ENCODE assay signal across 20 cellular contexts in the genomic region with DNA sequence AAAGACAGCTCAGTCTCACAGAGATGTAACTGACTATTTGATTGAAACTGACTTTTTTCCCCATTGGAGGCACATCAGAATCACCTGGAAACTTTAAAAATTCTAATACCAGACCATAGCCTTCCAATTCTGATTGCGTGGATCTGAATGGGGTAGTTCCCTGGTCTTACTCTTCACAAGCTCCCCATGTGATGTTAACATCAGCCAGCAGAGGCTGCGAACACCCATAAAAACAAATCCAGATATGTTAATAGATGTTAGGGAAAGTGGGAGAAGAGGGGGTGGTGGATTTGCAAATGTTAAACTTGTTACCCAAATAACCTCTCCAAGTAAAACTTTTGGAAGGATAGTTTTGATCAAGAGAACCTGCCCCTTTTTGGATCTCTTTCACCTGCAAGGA.
DNase-seq lines count a peak whose midpoint lies in the region; ATAC-seq and TF ChIP-seq lines count a peak whose summit lies in the region.
"Had no signal": no experiment of that assay in that cellular context is flagged by ENCODE, and none has a peak within 500 bp of the region (broad histone marks: within the 10 kb centered on the region; RNA-seq: fewer than 3 reads in every experiment).

No MANE protein-coding gene starts in this region.

- no peak overlapping the region for H3K27ac ChIP-seq in H9 (ENCODE audit: insufficient read length, low read depth, low read length)
- H3K27ac ChIP-seq in PC-3 (ENCODE audit: low read length) = no peak overlapping the region
- no peak overlapping the region for H3K27ac ChIP-seq in endodermal cell (ENCODE audit: low read depth, low read length)
- H3K27ac ChIP-seq in esophagus squamous epithelium = no peak overlapping the region
- H3K27ac ChIP-seq: esophagus muscularis mucosa, gastroesophageal sphincter, left ventricle myocardium inferior, parathyroid adenoma had no signal

- H2AK5ac ChIP-seq in H9 (ENCODE audit: insufficient read length, low read length) = no peak overlapping the region

- H2BK20ac ChIP-seq in H9 (ENCODE audit: low read depth, low read length, poor library complexity, severe bottlenecking) = no peak overlapping the region

- no peak overlapping the region for H3K23ac ChIP-seq in H9 (ENCODE audit: insufficient read length, low read depth, low read length)

- no peak overlapping the region for H3K18ac ChIP-seq in H9 (ENCODE audit: insufficient read length, low read depth, low read length)

- H3K36me3 Mint-ChIP-seq in H9 (ENCODE audit: insufficient read depth in 1 of 3, low read depth in 3 of 3) (no peaks in the 10 kb centered on the region), endodermal cell (ENCODE audit: low read depth) (no peaks in the 10 kb centered on the region), T-cell (no peaks in the 10 kb centered on the region)
- H3K36me3 Mint-ChIP-seq: activated naive CD8-positive, alpha-beta T cell treated with anti-CD3 and anti-CD28 coated beads for 36 hours; natural killer cell had no signal

- no peaks in the 10 kb centered on the region; the same call in 1 of the 2 replicates for H3K79me2 ChIP-seq in H9 (ENCODE audit: insufficient read depth, low read length)
- no peaks in the 10 kb centered on the region for H3K79me2 ChIP-seq in PC-3 (ENCODE audit: low read length)
- H3K79me2 ChIP-seq: parathyroid adenoma had no signal

- H3K36me3 ChIP-seq in PC-3 (ENCODE audit: low read depth, low read length) (no peaks in the 10 kb centered on the region), endodermal cell (ENCODE audit: control insufficient read depth, insufficient read depth, low read length) (no peaks in the 10 kb centered on the region), H7 (replicated peaks; ENCODE audit: control insufficient read depth, insufficient read depth, low read length) (no peaks in the 10 kb centered on the region), esophagus squamous epithelium (no peaks in the 10 kb centered on the region)
- H3K36me3 ChIP-seq: esophagus muscularis mucosa, gastroesophageal sphincter, left ventricle myocardium inferior had no signal

- H4K5ac ChIP-seq in H9 (ENCODE audit: insufficient read length, low read depth, low read length) = no peak overlapping the region

- no peak overlapping the region for H3T11ph ChIP-seq in H9 (ENCODE audit: low read length)

- no peaks in the 10 kb centered on the region for H3K27me3 ChIP-seq in H9 (ENCODE audit: insufficient read depth, low read length)
- H3K27me3 ChIP-seq in PC-3 (ENCODE audit: low read length) = no peaks in the 10 kb centered on the region
- no peaks in the 10 kb centered on the region for H3K27me3 ChIP-seq in endodermal cell (ENCODE audit: control insufficient read depth, insufficient read depth, low read length, poor library complexity, severe bottlenecking)
- no peaks in the 10 kb centered on the region for H3K27me3 ChIP-seq in H7 (ENCODE audit: control insufficient read depth, insufficient read depth, low read length)
- H3K27me3 ChIP-seq in esophagus squamous epithelium = no peaks in the 10 kb centered on the region
- H3K27me3 ChIP-seq: esophagus muscularis mucosa, gastroesophageal sphincter had no signal

- H4K20me1 ChIP-seq in H9 (ENCODE audit: control insufficient read depth, insufficient read depth, insufficient read length) = no peaks in the 10 kb centered on the region
- no peaks in the 10 kb centered on the region for H4K20me1 ChIP-seq in PC-3 (ENCODE audit: low read length)

- no peak overlapping the region for H3K4ac ChIP-seq in H9 (ENCODE audit: low read depth, low read length)

- no peak overlapping the region for H3K4me2 ChIP-seq in H9 (ENCODE audit: insufficient read depth, insufficient read length, low read length)
- H3K4me2 ChIP-seq in PC-3 (ENCODE audit: low read length) = no peak overlapping the region

- BruUV-seq in PC-3 (replicated peaks; lab: Mats Ljungman, UMichigan) = no TSS peak

- H3K27me3 Mint-ChIP-seq in H9 (ENCODE audit: low read depth) (peaks cover 2% of the 10 kb centered on the region; the same call in 1 of the 2 replicates), endodermal cell (ENCODE audit: insufficient read depth) (no peaks in the 10 kb centered on the region), T-cell (no peaks in the 10 kb centered on the region)
- H3K27me3 Mint-ChIP-seq: activated CD4-positive, alpha-beta memory T cell treated with anti-CD3 and anti-CD28 coated beads, Interleukin-2, amount 10 ng/mL, durations not matched to agents 7 days and 5 days; activated naive CD8-positive, alpha-beta T cell treated with anti-CD3 and anti-CD28 coated beads for 36 hours had no signal

- no peaks in the 10 kb centered on the region for H3F3A ChIP-seq in PC-3 (ENCODE audit: low read length, unreplicated experiment)

- no peak overlapping the region for H3K56ac ChIP-seq in H9 (ENCODE audit: insufficient read length, low read depth, low read length)

- no peak overlapping the region for H2BK120ac ChIP-seq in H9 (ENCODE audit: low read depth, low read length, poor library complexity, severe bottlenecking)

- H2AFZ ChIP-seq in H9 (ENCODE audit: low read length) (no peak overlapping the region), PC-3 (ENCODE audit: low read length) (no peak overlapping the region)
- H2AFZ ChIP-seq: parathyroid adenoma had no signal

- H3K4me3 ChIP-seq in PC-3 (ENCODE audit: low read length) (no peak overlapping the region), endodermal cell (ENCODE audit: low read length) (no peak overlapping the region), H7 (ENCODE audit: insufficient read depth, low read depth, low read length) (no peak overlapping the region), esophagus squamous epithelium (no peak overlapping the region)
- H3K4me3 ChIP-seq: esophagus muscularis mucosa, gastroesophageal sphincter, left ventricle myocardium inferior had no signal

- no peak overlapping the region for H3K9ac ChIP-seq in H9 (ENCODE audit: extremely low read depth, insufficient read length, low read length)
- no peak overlapping the region for H3K9ac ChIP-seq in PC-3 (ENCODE audit: low read length)
- no peak overlapping the region for H3K9ac ChIP-seq in endodermal cell (ENCODE audit: extremely low read depth, low read length, poor library complexity, severe bottlenecking)
- H3K9ac ChIP-seq: parathyroid adenoma had no signal

- H3K4me1 ChIP-seq in H9 (ENCODE audit: insufficient read depth, low read length) = no peaks in the 10 kb centered on the region
- no peaks in the 10 kb centered on the region for H3K4me1 ChIP-seq in PC-3 (ENCODE audit: insufficient read depth, low read length)
- no peaks in the 10 kb centered on the region for H3K4me1 ChIP-seq in endodermal cell (ENCODE audit: control insufficient read depth, insufficient read depth, low read length)
- no peaks in the 10 kb centered on the region for H3K4me1 ChIP-seq in esophagus squamous epithelium
- H3K4me1 ChIP-seq: esophagus muscularis mucosa, gastroesophageal sphincter, left ventricle myocardium inferior, parathyroid adenoma had no signal

- 0 out of 7 replicates have a peak overlapping the region, but pooled peaks of 1 of the 3 experiments have one; percentile 21 for H3K27ac Mint-ChIP-seq in H9
- no peak overlapping the region for H3K27ac Mint-ChIP-seq in endodermal cell
- no peak overlapping the region for H3K27ac Mint-ChIP-seq in T-cell
- H3K27ac Mint-ChIP-seq: activated CD4-positive, alpha-beta memory T cell treated with anti-CD3 and anti-CD28 coated beads, Interleukin-2, amount 10 ng/mL, durations not matched to agents 7 days and 5 days; activated naive CD8-positive, alpha-beta T cell treated with anti-CD3 and anti-CD28 coated beads for 36 hours; activated T-helper 2 cell treated with anti-CD3 and anti-CD28 coated beads, Interferon-gamma antibody, Interleukin-2, Interleukin-4, amounts not matched to agents 10 μg/mL and 5 μg/mL and 100 μg/mL, durations not matched to agents 14 hours and 24 hours and 36 hours; natural killer cell had no signal

- peaks cover 5 to 10% of the 10 kb centered on the region in 2 experiments; a peak in 3 of 4 replicates for H3K4me1 Mint-ChIP-seq in H9
- H3K4me1 Mint-ChIP-seq in endodermal cell = no peaks in the 10 kb centered on the region
- no peaks in the 10 kb centered on the region for H3K4me1 Mint-ChIP-seq in T-cell
- H3K4me1 Mint-ChIP-seq: activated CD4-positive, alpha-beta memory T cell treated with anti-CD3 and anti-CD28 coated beads, Interleukin-2, amount 10 ng/mL, durations not matched to agents 7 days and 5 days; activated naive CD8-positive, alpha-beta T cell treated with anti-CD3 and anti-CD28 coated beads for 36 hours; natural killer cell had no signal

- H3K4me3 Mint-ChIP-seq in H9 (no peak overlapping the region), endodermal cell (no peak overlapping the region), T-cell (no peak overlapping the region)
- H3K4me3 Mint-ChIP-seq: activated CD4-positive, alpha-beta memory T cell treated with anti-CD3 and anti-CD28 coated beads, Interleukin-2, amount 10 ng/mL, durations not matched to agents 7 days and 5 days; activated naive CD8-positive, alpha-beta T cell treated with anti-CD3 and anti-CD28 coated beads for 36 hours; natural killer cell had no signal

- H3K9me3 Mint-ChIP-seq in H9 = no peaks in the 10 kb centered on the region; a peak in 1 of 5 replicates
- H3K9me3 Mint-ChIP-seq in endodermal cell = no peaks in the 10 kb centered on the region
- peaks cover 0 to 7% (median 0%) of the 10 kb centered on the region in 3 donors for H3K9me3 Mint-ChIP-seq in T-cell
- H3K9me3 Mint-ChIP-seq: activated CD4-positive, alpha-beta memory T cell treated with anti-CD3 and anti-CD28 coated beads, Interleukin-2, amount 10 ng/mL, durations not matched to agents 7 days and 5 days; activated naive CD8-positive, alpha-beta T cell treated with anti-CD3 and anti-CD28 coated beads for 36 hours; natural killer cell had no signal

- H4K8ac ChIP-seq in H9 (replicated peaks; ENCODE audit: insufficient read length, low read depth, low read length) = no peak overlapping the region

- DNase-seq in H9 (no peak), PC-3 (no peak), endodermal cell (no peak), putamen (ENCODE audit: low spot score) (peak; percentile 10), H7 (no peak), esophagus squamous epithelium (lab: John Stamatoyannopoulos, UW) (no peak), T-cell (no peak)
- DNase-seq: activated CD4-positive, alpha-beta memory T cell treated with anti-CD3 and anti-CD28 coated beads, Interleukin-2, amount 10 ng/mL, durations not matched to agents 7 days and 5 days; activated CD4-positive, CD25-positive, alpha-beta regulatory T cell; activated naive CD8-positive, alpha-beta T cell treated with anti-CD3 and anti-CD28 coated beads for 36 hours; left ventricle myocardium inferior; natural killer cell; NCI-H2107; NCI-H510A; stimulated activated naive CD8-positive, alpha-beta T cell treated with anti-CD3 and anti-CD28 coated beads, Interleukin-15, Interleukin-2, amounts not matched to agents 100 U/mL and 50 U/mL, for 24 hours had no signal

- CTCF ChIA-PET in PC-3 (lab: Charles Lee) = interaction anchor here (0.5 kb wide), 1 partner anchor 140 kb away, joined by 3 read pairs; no protein-coding TSS in a partner anchor
- CTCF ChIA-PET in T-cell (lab: Charles Lee) = interaction anchor here in 1 of 2 donors (0.7 kb wide), 1 partner anchor 360 kb away, joined by 4 read pairs; no protein-coding TSS in a partner anchor

- no peaks in the 10 kb centered on the region for H3K9me3 ChIP-seq in H9 (ENCODE audit: control insufficient read depth, low read depth, low read length)
- no peaks in the 10 kb centered on the region for H3K9me3 ChIP-seq in PC-3 (ENCODE audit: low read length)
- H3K9me3 ChIP-seq in endodermal cell (ENCODE audit: control insufficient read depth, low read length) = no peaks in the 10 kb centered on the region
- H3K9me3 ChIP-seq in esophagus squamous epithelium = peaks cover 0 to 5% (median 0%) of the 10 kb centered on the region in 3 donors
- H3K9me3 ChIP-seq: esophagus muscularis mucosa, gastroesophageal sphincter, left ventricle myocardium inferior had no signal

- no peaks in the 10 kb centered on the region for H3K23me2 ChIP-seq in H9 (ENCODE audit: insufficient read length, low read depth, low read length, poor library complexity, severe bottlenecking)

- H2BK5ac ChIP-seq in H9 (ENCODE audit: insufficient read length, low read length) = no peak overlapping the region

- peak; percentile 43; the same call in 2 of the 3 replicates for TF ChIP-seq CTCF in H9 (conservative IDR thresholded peaks at IDR 0.05)
- peak; percentile 37; the same call in 1 of the 2 replicates for TF ChIP-seq CTCF in PC-3 (conservative IDR thresholded peaks at IDR 0.05; ENCODE audit: low read depth, low read length)
- peak; percentile 55 for TF ChIP-seq CTCF in endodermal cell (conservative IDR thresholded peaks at IDR 0.05)
- TF ChIP-seq CTCF in esophagus squamous epithelium (IDR thresholded peaks at IDR 0.05) = no peak

- no peak overlapping the region for H2BK15ac ChIP-seq in H9 (ENCODE audit: low read depth, low read length)

- no peak overlapping the region for H2BK12ac ChIP-seq in H9 (ENCODE audit: insufficient read length, low read depth, low read length)

- no CpG with 5 or more reads among the region's 2 CpGs for WGBS in H9 (ENCODE audit: extremely low coverage, insufficient read length, low lambda C conversion rate)
- 100% methylated on average over 1 of the region's 2 CpGs; no CpG with 5 or more reads in 1 of the 2 experiments for WGBS in endodermal cell (ENCODE audit: insufficient coverage in 1 of 2, insufficient read length in 1 of 2), 2 experiments
- 86 to 96% methylated on average over 2 of the region's 2 CpGs for WGBS in esophagus squamous epithelium, 2 donors

- no peak for TF ChIP-seq POLR2A in esophagus squamous epithelium (IDR thresholded peaks at IDR 0.05)

- no peak for ATAC-seq in PC-3
- no peak for ATAC-seq in T-cell (replicated peaks in 1 of 4)
- ATAC-seq: gastroesophageal sphincter; natural killer cell; sciatic nerve; stimulated activated naive CD8-positive, alpha-beta T cell treated with anti-CD3 and anti-CD28 coated beads, Interleukin-15, Interleukin-2, amounts not matched to agents 100 U/mL and 50 U/mL, for 24 hours had no signal

- intact Hi-C loops in PC-3 (cut with micrococcal nuclease) = loop anchor here (10.0 kb wide), 3 partner anchors 315 to 1135 kb away; partner anchors contain the start of gene CNTNAP2
- intact Hi-C loops in esophagus squamous epithelium (cut with DNase I) = no loop called here

- POLR2A ChIA-PET in PC-3 (lab: Charles Lee; ENCODE audit: unreplicated experiment) (no interaction called here), T-cell (lab: Charles Lee) (no interaction called here)

- H3K79me1 ChIP-seq in H9 (ENCODE audit: insufficient read depth, low read depth, low read length, poor library complexity, severe bottlenecking) = no peaks in the 10 kb centered on the region

- no peak overlapping the region for H3K14ac ChIP-seq in H9 (ENCODE audit: insufficient read depth, low read length)

- H3K9me2 ChIP-seq in PC-3 (replicated peaks; ENCODE audit: low read length) = no peaks in the 10 kb centered on the region

- H4K91ac ChIP-seq in H9 (ENCODE audit: insufficient read length, low read depth, low read length) = no peak overlapping the region

Comparison
In these comparisons a context has a peak if more than half of its experiments do, and no peak if none do; other contexts are left out.
1. CTCF ChIP-seq: peak in H9 (single experiment), PC-3 (single experiment) and endodermal cell (single experiment); none in esophagus squamous epithelium (0 of 6).